Comparison of ENCODE assay signal across 8 cellular contexts in the genomic region with DNA sequence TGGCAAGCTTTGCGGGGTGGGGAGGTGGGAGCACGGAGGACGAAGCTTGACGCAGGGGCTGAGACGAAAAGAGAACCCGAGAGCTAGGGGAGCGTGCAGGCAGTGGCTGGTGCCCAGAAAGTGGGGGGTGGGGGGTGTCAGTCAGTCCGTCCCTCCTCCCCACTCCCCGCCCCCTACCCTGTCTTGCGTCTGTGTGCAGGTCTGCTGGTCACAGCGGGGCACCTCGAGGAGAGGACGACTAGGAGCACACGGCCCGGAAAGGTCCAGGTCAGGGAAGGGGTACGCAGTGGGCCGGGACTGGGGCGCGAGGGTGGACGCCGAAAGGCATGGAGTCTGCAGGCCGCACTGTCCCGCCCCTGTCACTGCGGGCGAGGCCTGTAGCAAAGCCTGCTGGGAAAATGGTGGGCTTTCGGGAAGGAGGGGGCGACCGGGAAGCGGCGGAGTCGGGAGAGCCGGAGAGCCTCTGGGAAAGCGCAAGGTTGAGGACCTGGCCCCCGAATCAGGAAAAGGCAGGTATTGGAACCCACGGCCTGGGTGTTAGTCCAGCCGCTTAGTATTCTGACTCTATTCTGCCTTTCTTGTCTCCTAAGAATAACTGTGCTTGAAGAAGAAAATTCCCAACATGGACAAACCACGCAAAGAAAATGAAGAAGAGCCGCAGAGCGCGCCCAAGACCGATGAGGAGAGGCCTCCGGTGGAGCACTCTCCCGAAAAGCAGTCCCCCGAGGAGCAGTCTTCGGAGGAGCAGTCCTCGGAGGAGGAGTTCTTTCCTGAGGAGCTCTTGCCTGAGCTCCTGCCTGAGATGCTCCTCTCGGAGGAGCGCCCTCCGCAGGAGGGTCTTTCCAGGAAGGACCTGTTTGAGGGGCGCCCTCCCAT. TPM values are rescaled to one million over a fixed set of nuclear protein-coding genes. Genes with fewer than 3 reads are reported as not detected.
DNase-seq lines count a peak whose midpoint lies in the region; ATAC-seq and TF ChIP-seq lines count a peak whose summit lies in the region.

No MANE protein-coding gene starts in this region.

- H3K4me3 ChIP-seq in A673 (ENCODE audit: low read depth, low read length, poor library complexity, severe bottlenecking): peak overlapping the region; percentile 71
- peak overlapping the region; percentile 51 to 60 for H3K4me3 ChIP-seq in neutrophil (ENCODE audit: low read depth in 1 of 2, low read length in 1 of 2)

- no peaks in the 10 kb centered on the region for H3K9me3 Mint-ChIP-seq in activated naive CD8-positive, alpha-beta T cell treated with anti-CD3 and anti-CD28 coated beads for 36 hours

- H3K4me1 ChIP-seq in A673 (ENCODE audit: insufficient read depth, low read length, poor library complexity, severe bottlenecking): no peaks in the 10 kb centered on the region
- H3K4me1 ChIP-seq in neutrophil (ENCODE audit: control insufficient read depth in 1 of 2, insufficient read depth in 1 of 2, low read depth in 1 of 2, low read length in 1 of 2): peaks cover 0 to 8% of the 10 kb centered on the region in 2 experiments

- TSS peak; percentile 89 for BruUV-seq in A673 (replicated peaks; lab: Mats Ljungman, UMichigan)

- H3K9me3 ChIP-seq in A673 (ENCODE audit: low read depth, low read length, poor library complexity, severe bottlenecking) (no peaks in the 10 kb centered on the region), neutrophil (no peaks in the 10 kb centered on the region)

- H3K4me3 Mint-ChIP-seq in activated naive CD8-positive, alpha-beta T cell treated with anti-CD3 and anti-CD28 coated beads for 36 hours: peak overlapping the region; percentile 88

- H3K27ac Mint-ChIP-seq in activated naive CD8-positive, alpha-beta T cell treated with anti-CD3 and anti-CD28 coated beads for 36 hours: peak overlapping the region; percentile 85

- H3K36me3 ChIP-seq in A673 (ENCODE audit: insufficient read depth, low read length, poor library complexity, severe bottlenecking): no peaks in the 10 kb centered on the region
- H3K36me3 ChIP-seq in neutrophil: no peaks in the 10 kb centered on the region

- H3K27ac ChIP-seq in A673 (ENCODE audit: low read depth, low read length, poor library complexity, severe bottlenecking) (peak overlapping the region; percentile 73), neutrophil (no peak overlapping the region)

- peaks cover 12% of the 10 kb centered on the region for H3K4me1 Mint-ChIP-seq in activated naive CD8-positive, alpha-beta T cell treated with anti-CD3 and anti-CD28 coated beads for 36 hours

- DNase-seq in A673 (ENCODE audit: low spot score) (peak; percentile 73), NCI-H82 treated with DMSO at 0.1 percent for 48 hours (lab: John Stamatoyannopoulos, UW; ENCODE audit: unreplicated experiment) (peak; percentile 62), head of caudate nucleus (peak; percentile 52 to 87 (median 76)), NAMALWA (ENCODE audit: low spot score) (no peak)
- peak; percentile 8 for DNase-seq in activated naive CD8-positive, alpha-beta T cell treated with anti-CD3 and anti-CD28 coated beads for 36 hours

- peak; percentile 65 for TF ChIP-seq CTCF in A673 (conservative IDR thresholded peaks at IDR 0.05; ENCODE audit: low read depth, low read length)
- no peak for TF ChIP-seq CTCF in neutrophil (IDR thresholded peaks at IDR 0.05)

- H3K27me3 ChIP-seq in A673 (replicated peaks; ENCODE audit: insufficient read depth, low read depth, low read length, poor library complexity) (no peaks in the 10 kb centered on the region), neutrophil (no peaks in the 10 kb centered on the region)

- ATAC-seq in GM18502 (IDR thresholded peaks at IDR 0.05; ENCODE audit: poor library complexity, unreplicated experiment) (peak; percentile 47), HG03520 (IDR thresholded peaks at IDR 0.05; ENCODE audit: unreplicated experiment) (peak; percentile 34)

- CTCF ChIA-PET in A673 (lab: Charles Lee): interaction anchor here (0.6 to 1.2 kb wide), 4 partner anchors 18 to 96 kb away, joined by 3 to 5 read pairs (median 4); no protein-coding TSS in a partner anchor

- no peaks in the 10 kb centered on the region for H3K27me3 Mint-ChIP-seq in activated naive CD8-positive, alpha-beta T cell treated with anti-CD3 and anti-CD28 coated beads for 36 hours

- POLR2A ChIA-PET in A673 (lab: Charles Lee; ENCODE audit: low non-redundant PET): interaction anchor here (0.7 kb wide), 2 partner anchors 39 to 326 kb away, joined by 3 to 4 read pairs; no protein-coding TSS in a partner anchor

- no peaks in the 10 kb centered on the region for H3K36me3 Mint-ChIP-seq in activated naive CD8-positive, alpha-beta T cell treated with anti-CD3 and anti-CD28 coated beads for 36 hours

- intact Hi-C loops in A673 (cut with micrococcal nuclease; ENCODE audit: unreplicated experiment): loop anchor here (5.0 to 10.0 kb wide), 2 partner anchors 58 to 85 kb away; a partner anchor contains a TSS
- intact Hi-C loops in head of caudate nucleus (cut with DNase I): no loop called here

RNA-seq across cellular contexts. Expression of a gene that starts 0.8 kb away (rescaled TPM):
- total RNA-seq in A673 (2021): 8.4 and 10.9 TPM in 2 replicates
- 1 to 10 TPM; 7.3 to 8.1 TPM for total RNA-seq in activated naive CD8-positive, alpha-beta T cell treated with anti-CD3 and anti-CD28 coated beads for 36 hours

RNA-seq across cellular contexts. Expression of a gene that starts 21.8 kb away (rescaled TPM):
- 12.1 and 15.9 TPM in 2 replicates for total RNA-seq in A673 (2021)
- 1 to 10 TPM; 8.5 to 8.7 TPM for total RNA-seq in activated naive CD8-positive, alpha-beta T cell treated with anti-CD3 and anti-CD28 coated beads for 36 hours

RNA-seq across cellular contexts. Expression of a gene that starts 44.2 kb away (rescaled TPM):
- 37.3 and 39.7 TPM in 2 replicates for total RNA-seq in A673 (2021)
- total RNA-seq in activated naive CD8-positive, alpha-beta T cell treated with anti-CD3 and anti-CD28 coated beads for 36 hours: 10 to 100 TPM; 14.8 to 17.4 TPM

RNA-seq across cellular contexts. Expression of a gene that starts 57.0 kb away (rescaled TPM):
- 450 and 473 TPM in 2 replicates for total RNA-seq in A673 (2021)
- 100 to 1,000 TPM; 249 to 257 TPM for total RNA-seq in activated naive CD8-positive, alpha-beta T cell treated with anti-CD3 and anti-CD28 coated beads for 36 hours
